1 cellular context compared by ENCODE assay signal in the genomic region with DNA sequence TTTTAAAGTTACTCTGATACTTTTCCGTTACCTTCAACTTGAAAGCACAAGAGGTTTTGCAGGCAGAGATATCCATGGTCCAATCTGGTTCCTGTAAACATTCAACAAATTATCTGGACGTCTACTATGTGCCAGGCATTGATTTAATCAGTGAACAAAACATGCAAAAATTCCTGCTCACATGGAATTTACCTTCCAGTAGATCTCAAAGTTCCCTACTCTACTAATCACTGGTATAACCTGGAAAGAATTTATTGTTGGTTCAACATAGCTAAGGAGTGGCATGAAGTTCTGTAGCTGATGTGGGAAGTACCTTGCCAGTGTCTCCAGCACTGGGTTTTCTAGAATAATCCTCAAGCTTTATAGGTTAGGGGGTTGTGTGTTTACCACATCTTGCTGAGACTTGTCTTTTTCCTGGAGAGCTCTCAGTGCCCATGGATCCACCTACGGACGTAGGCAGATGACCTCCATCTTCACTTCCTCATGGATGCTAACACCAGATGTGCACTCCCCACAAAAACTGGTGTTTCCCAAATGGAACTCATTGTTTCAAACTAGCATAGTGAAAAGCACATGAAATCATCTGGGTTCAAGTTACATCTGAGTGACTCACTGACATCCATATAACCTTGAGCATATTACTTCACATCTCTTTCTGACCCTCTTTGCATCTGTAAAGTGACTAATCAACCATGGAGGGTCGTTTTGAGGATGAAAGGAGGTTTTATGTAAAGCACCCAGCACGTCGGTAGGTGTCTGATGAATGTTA.
TF ChIP-seq lines count a peak whose summit lies in the region.

No MANE protein-coding gene starts in this region.

TF ChIP-seq in HepG2, 621 proteins besides CTCF, POLR2A, EP300 and RAD21:
- peak; percentile 63; the same call in 1 of the 2 replicates for TF ChIP-seq SIX1 (CRISPR knock-in tag; IDR thresholded peaks at IDR 0.05; ENCODE audit: borderline replicate concordance)
- TF ChIP-seq ZNF3 (CRISPR knock-in tag; IDR thresholded peaks at IDR 0.05) = peak; percentile 72; the same call in 1 of the 2 replicates
- peak; percentile 67; the same call in 1 of the 2 replicates for TF ChIP-seq SIX4 (CRISPR knock-in tag; IDR thresholded peaks at IDR 0.05)
- TF ChIP-seq KLF9 (CRISPR knock-in tag; IDR thresholded peaks at IDR 0.05; ENCODE audit: low read depth) = no peak
- TF ChIP-seq FOSL2 (CRISPR knock-in tag; IDR thresholded peaks at IDR 0.05) = peak; percentile 74
- no peak for TF ChIP-seq ZNF792 (CRISPR knock-in tag; IDR thresholded peaks at IDR 0.05)
- TF ChIP-seq ZNF557 (CRISPR knock-in tag; IDR thresholded peaks at IDR 0.05) = no peak
TF ChIP-seq in HepG2: peak in this region for 4.
